32 cellular contexts compared by ENCODE assay signal in the genomic region with DNA sequence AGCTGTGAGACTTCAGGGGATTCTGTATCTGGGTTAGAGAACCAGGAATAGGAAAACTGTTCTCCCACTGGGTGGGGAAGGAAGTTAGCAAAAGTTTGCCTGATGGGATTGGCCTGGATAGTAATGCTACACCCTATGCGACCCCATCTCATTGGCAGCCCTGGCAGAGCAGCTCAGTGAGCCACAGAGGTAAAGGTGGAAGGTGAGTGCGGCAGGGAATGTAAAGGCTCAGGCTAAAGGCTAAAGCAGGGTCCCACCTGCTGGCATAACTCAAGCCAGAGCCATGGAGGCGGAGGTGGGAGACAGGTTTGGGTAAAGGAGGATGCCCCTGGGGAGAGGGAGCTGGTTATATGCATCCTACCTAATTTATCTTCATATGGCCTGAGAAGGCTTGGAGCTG. TPM values are rescaled to one million over a fixed set of nuclear protein-coding genes. Genes with fewer than 3 reads are reported as not detected.
"Had no signal": no experiment of that assay in that cellular context is flagged by ENCODE, and none has a peak within 500 bp of the region (broad histone marks: within the 10 kb centered on the region; RNA-seq: fewer than 3 reads in every experiment).

No MANE protein-coding gene starts in this region.

- H3K36me3 ChIP-seq: adrenal gland, brain microvascular endothelial cell, breast epithelium had no signal

- H3K4me3 Mint-ChIP-seq: activated B cell treated with CpG ODN at 0.5 μM for 24 hours; activated CD4-positive, alpha-beta memory T cell treated with anti-CD3 and anti-CD28 coated beads for 36 hours; activated CD8-positive, alpha-beta T cell treated with anti-CD3 and anti-CD28 coated beads for 36 hours; activated naive CD4-positive, alpha-beta T cell treated with anti-CD3 and anti-CD28 coated beads for 36 hours; activated naive CD8-positive, alpha-beta T cell treated with anti-CD3 and anti-CD28 coated beads for 36 hours; activated T-cell treated with anti-CD3 and anti-CD28 coated beads, Interleukin-2, amount 50 U/mL, for 4 hours; activated T-cell treated with anti-CD3 and anti-CD28 coated beads, Interleukin-2, amount 50 U/mL, for 72 hours; activated T-helper 1 cell treated with anti-CD3 and anti-CD28 coated beads, Interleukin-12 subunit alpha, Interleukin-12 subunit beta, Interleukin-2, Interleukin-4 antibody, amounts not matched to agents 30 ng/mL and 10 ng/mL and 1 ng/mL, durations not matched to agents 14 hours and 24 hours and 36 hours; activated T-helper 17 cell treated with anti-CD3 and anti-CD28 coated beads, Interleukin-2, amount 50 U/mL, for 72 hours; T-helper 1 cell treated with Interleukin-12 subunit alpha and Interleukin-12 subunit beta and Interleukin-4 antibody, amounts not matched to agents 30 μg/mL and 1 μg/mL, for 36 hours; T-helper 2 cell treated with Interferon-gamma antibody and Interleukin-4, amounts not matched to agents 5 μg/mL and 100 μg/mL, for 36 hours had no signal

- H3K36me3 Mint-ChIP-seq: activated naive CD8-positive, alpha-beta T cell treated with anti-CD3 and anti-CD28 coated beads for 36 hours had no signal

- H3K27ac Mint-ChIP-seq: activated B cell treated with CpG ODN at 0.5 μM for 24 hours; activated CD4-positive, alpha-beta memory T cell treated with anti-CD3 and anti-CD28 coated beads for 36 hours; activated CD8-positive, alpha-beta T cell treated with anti-CD3 and anti-CD28 coated beads for 36 hours; activated naive CD4-positive, alpha-beta T cell treated with anti-CD3 and anti-CD28 coated beads for 36 hours; activated naive CD4-positive, alpha-beta T cell treated with anti-CD3 and anti-CD28 coated beads, Interleukin-2, amount 50 U/mL, for 72 hours; activated naive CD8-positive, alpha-beta T cell treated with anti-CD3 and anti-CD28 coated beads for 36 hours; activated T-cell treated with anti-CD3 and anti-CD28 coated beads, Interleukin-2, amount 50 U/mL, for 72 hours; activated T-helper 1 cell treated with anti-CD3 and anti-CD28 coated beads, Interleukin-12 subunit alpha, Interleukin-12 subunit beta, Interleukin-2, Interleukin-4 antibody, amounts not matched to agents 30 ng/mL and 10 ng/mL and 1 ng/mL, durations not matched to agents 14 hours and 24 hours and 36 hours; activated T-helper 17 cell treated with anti-CD3 and anti-CD28 coated beads, Interleukin-2, amount 50 U/mL, for 72 hours; T-helper 1 cell treated with Interleukin-12 subunit alpha and Interleukin-12 subunit beta and Interleukin-4 antibody, amounts not matched to agents 30 μg/mL and 1 μg/mL, for 36 hours; T-helper 2 cell treated with Interferon-gamma antibody and Interleukin-4, amounts not matched to agents 5 μg/mL and 100 μg/mL, for 36 hours had no signal

- H3K4me3 ChIP-seq: adrenal gland, body of pancreas, breast epithelium had no signal

- DNase-seq: activated B cell treated with CpG ODN at 0.5 μM for 24 hours; activated CD4-positive, alpha-beta memory T cell treated with anti-CD3 and anti-CD28 coated beads for 36 hours; activated CD4-positive, alpha-beta T cell treated with anti-CD3 and anti-CD28 coated beads for 4 hours; activated CD4-positive, alpha-beta T cell treated with anti-CD3 and anti-CD28 coated beads, Interleukin-2, amount 50 U/mL, for 1 hour; activated CD4-positive, alpha-beta T cell treated with anti-CD3 and anti-CD28 coated beads, Interleukin-2, amount 50 U/mL, for 4 hours; activated CD4-positive, CD25-positive, alpha-beta regulatory T cell treated with anti-CD3 and anti-CD28 coated beads, Interleukin-2, amount 50 U/mL, for 72 hours; activated CD8-positive, alpha-beta memory T cell treated with anti-CD3 and anti-CD28 coated beads, Interleukin-2, amount 50 U/mL, for 4 hours; activated CD8-positive, alpha-beta T cell treated with anti-CD3 and anti-CD28 coated beads for 36 hours; activated gamma-delta T cell treated with Interleukin-2 at 50 U/mL for 16 hours; activated naive CD4-positive, alpha-beta T cell; activated naive CD4-positive, alpha-beta T cell treated with anti-CD3 and anti-CD28 coated beads for 36 hours; activated naive CD4-positive, alpha-beta T cell treated with anti-CD3 and anti-CD28 coated beads, Interleukin-2, amount 50 U/mL, for 16 hours; activated naive CD8-positive, alpha-beta T cell treated with anti-CD3 and anti-CD28 coated beads for 36 hours; activated T-cell treated with anti-CD3 and anti-CD28 coated beads for 4 hours; activated T-cell treated with anti-CD3 and anti-CD28 coated beads, Interleukin-2, amount 50 U/mL, for 1 hour; activated T-cell treated with anti-CD3 and anti-CD28 coated beads, Interleukin-2, amount 50 U/mL, for 4 hours; activated T-cell treated with anti-CD3 and anti-CD28 coated beads, Interleukin-2, amount 50 U/mL, for 72 hours; adrenal gland; amniotic stem cell; body of pancreas; brain microvascular endothelial cell; central memory CD4-positive, alpha-beta T cell; T-helper 1 cell; T-helper 2 cell; T-helper 9 cell had no signal

- H3K9me3 Mint-ChIP-seq: activated B cell treated with CpG ODN at 0.5 μM for 24 hours; activated CD4-positive, alpha-beta memory T cell treated with anti-CD3 and anti-CD28 coated beads for 36 hours; activated CD8-positive, alpha-beta T cell treated with anti-CD3 and anti-CD28 coated beads for 36 hours; activated naive CD4-positive, alpha-beta T cell treated with anti-CD3 and anti-CD28 coated beads for 36 hours; activated naive CD4-positive, alpha-beta T cell treated with anti-CD3 and anti-CD28 coated beads, Interleukin-2, amount 50 U/mL, for 72 hours; activated naive CD8-positive, alpha-beta T cell treated with anti-CD3 and anti-CD28 coated beads for 36 hours; activated T-cell treated with anti-CD3 and anti-CD28 coated beads, Interleukin-2, amount 50 U/mL, for 4 hours; activated T-cell treated with anti-CD3 and anti-CD28 coated beads, Interleukin-2, amount 50 U/mL, for 72 hours; activated T-helper 1 cell treated with anti-CD3 and anti-CD28 coated beads, Interleukin-12 subunit alpha, Interleukin-12 subunit beta, Interleukin-2, Interleukin-4 antibody, amounts not matched to agents 30 ng/mL and 10 ng/mL and 1 ng/mL, durations not matched to agents 14 hours and 24 hours and 36 hours; activated T-helper 17 cell treated with anti-CD3 and anti-CD28 coated beads, Interleukin-2, amount 50 U/mL, for 72 hours; T-helper 1 cell treated with Interleukin-12 subunit alpha and Interleukin-12 subunit beta and Interleukin-4 antibody, amounts not matched to agents 30 μg/mL and 1 μg/mL, for 36 hours; T-helper 2 cell treated with Interferon-gamma antibody and Interleukin-4, amounts not matched to agents 5 μg/mL and 100 μg/mL, for 36 hours had no signal

- H3K9me3 ChIP-seq: adrenal gland, body of pancreas, breast epithelium had no signal

- ATAC-seq: activated CD8-positive, alpha-beta T cell treated with anti-CD3 and anti-CD28 coated beads for 36 hours; activated naive CD4-positive, alpha-beta T cell treated with anti-CD3 and anti-CD28 coated beads, Interleukin-2, amount 50 U/mL, for 72 hours; activated T-cell treated with anti-CD3 and anti-CD28 coated beads, Interleukin-2, amount 50 U/mL, for 4 hours; activated T-cell treated with anti-CD3 and anti-CD28 coated beads, Interleukin-2, amount 50 U/mL, for 72 hours; activated T-helper 17 cell treated with anti-CD3 and anti-CD28 coated beads, Interleukin-2, amount 50 U/mL, for 72 hours; body of pancreas had no signal

- H3K27me3 Mint-ChIP-seq: activated B cell treated with CpG ODN at 0.5 μM for 24 hours; activated CD4-positive, alpha-beta memory T cell treated with anti-CD3 and anti-CD28 coated beads for 36 hours; activated CD8-positive, alpha-beta T cell treated with anti-CD3 and anti-CD28 coated beads for 36 hours; activated T-helper 17 cell treated with anti-CD3 and anti-CD28 coated beads, Interleukin-2, amount 50 U/mL, for 72 hours had no signal

- H3K27ac ChIP-seq: adrenal gland, body of pancreas, brain microvascular endothelial cell, breast epithelium, VCaP had no signal

- H3K27me3 ChIP-seq: adrenal gland, body of pancreas, brain microvascular endothelial cell, breast epithelium had no signal

RNA-seq across cellular contexts. Expression of a gene that starts 51.3 kb away (rescaled TPM):
- total RNA-seq: activated naive CD4-positive, alpha-beta T cell treated with anti-CD3 and anti-CD28 coated beads for 36 hours had no signal
